ENCODE assay signal across 16 cellular contexts in genomic region chr22:23897320-23897719, GRCh38. TPM values are rescaled to one million over a fixed set of nuclear protein-coding genes. Genes with fewer than 3 reads are reported as not detected.
DNase-seq lines count a peak whose midpoint lies in the region; ATAC-seq and TF ChIP-seq lines count a peak whose summit lies in the region.
"Had no signal": no experiment of that assay in that cellular context is flagged by ENCODE, and none has a peak within 500 bp of the region (broad histone marks: within the 10 kb centered on the region; RNA-seq: fewer than 3 reads in every experiment).

No MANE protein-coding gene starts in this region.

- peaks cover 0 to 29% (median 15%) of the 10 kb centered on the region in 4 donors for H3K4me1 ChIP-seq in sigmoid colon

- no peak for TF ChIP-seq POLR2A in sigmoid colon (IDR thresholded peaks at IDR 0.05)

- H3K27ac ChIP-seq in RWPE1, result peak overlapping the region; percentile 96
- H3K27ac ChIP-seq in sigmoid colon, result no peak overlapping the region
- H3K27ac ChIP-seq: cardiac muscle cell, hepatocyte, parathyroid adenoma, upper lobe of right lung had no signal

- no peak overlapping the region for H3K4me3 ChIP-seq in sigmoid colon
- H3K4me3 ChIP-seq: cardiac muscle cell, hepatocyte, skin epidermis, upper lobe of right lung had no signal

- DNase-seq in activated T-cell treated with anti-CD3 and anti-CD28 coated beads, Interleukin-2, amount 50 U/mL, for 4 hours, result no peak
- DNase-seq in activated T-cell treated with anti-CD3 and anti-CD28 coated beads, Interleukin-2, amount 50 U/mL, for 1 hour, result no peak
- DNase-seq in RWPE1 (ENCODE audit: low spot score) (no peak), sigmoid colon (peak; percentile 41), DMS114 treated with DMSO at 0.1 percent for 48 hours (lab: John Stamatoyannopoulos, UW; ENCODE audit: unreplicated experiment) (no peak), DMS153 treated with DMSO at 0.1 percent for 48 hours (lab: John Stamatoyannopoulos, UW; ENCODE audit: unreplicated experiment) (no peak)
- no peak for DNase-seq in central memory CD8-positive, alpha-beta T cell (ENCODE audit: low spot score in 2 of 2)
- DNase-seq: activated effector memory CD4-positive, alpha-beta T cell treated with anti-CD3 and anti-CD28 coated beads, Interleukin-2, amount 50 U/mL, for 16 hours; effector memory CD8-positive, alpha-beta T cell; NCI-H1105; upper lobe of right lung had no signal

- TF ChIP-seq EP300 in sigmoid colon (IDR thresholded peaks at IDR 0.05), result no peak

- intact Hi-C loops in sigmoid colon (cut with DNase I), result no loop called here

- TF ChIP-seq CTCF in RWPE1 (conservative IDR thresholded peaks at IDR 0.05; ENCODE audit: low read depth) (no peak), sigmoid colon (IDR thresholded peaks at IDR 0.05) (no peak)

- no peaks in the 10 kb centered on the region for H3K27me3 Mint-ChIP-seq in activated T-cell treated with anti-CD3 and anti-CD28 coated beads, Interleukin-2, amount 50 U/mL, for 4 hours (ENCODE audit: low read depth)
- H3K27me3 Mint-ChIP-seq in central memory CD8-positive, alpha-beta T cell, result no peaks in the 10 kb centered on the region
- H3K27me3 Mint-ChIP-seq: effector memory CD8-positive, alpha-beta T cell had no signal

- H3K4me3 Mint-ChIP-seq in activated T-cell treated with anti-CD3 and anti-CD28 coated beads, Interleukin-2, amount 50 U/mL, for 4 hours, result peak overlapping the region; percentile 53
- peak overlapping the region; percentile 29 for H3K4me3 Mint-ChIP-seq in central memory CD8-positive, alpha-beta T cell

- no peaks in the 10 kb centered on the region for H3K9me3 ChIP-seq in sigmoid colon
- H3K9me3 ChIP-seq: upper lobe of right lung had no signal

- H3K4me1 Mint-ChIP-seq in activated T-cell treated with anti-CD3 and anti-CD28 coated beads, Interleukin-2, amount 50 U/mL, for 4 hours (ENCODE audit: low read depth), result peaks cover 20% of the 10 kb centered on the region
- H3K4me1 Mint-ChIP-seq in central memory CD8-positive, alpha-beta T cell, result peaks cover 35% of the 10 kb centered on the region

- ATAC-seq in activated T-cell treated with anti-CD3 and anti-CD28 coated beads, Interleukin-2, amount 50 U/mL, for 4 hours, result no peak
- no peak for ATAC-seq in central memory CD8-positive, alpha-beta T cell (replicated peaks; ENCODE audit: extremely low read depth, poor library complexity, severe bottlenecking)
- no peak for ATAC-seq in HG03159 (IDR thresholded peaks at IDR 0.05; ENCODE audit: unreplicated experiment)
- ATAC-seq: effector memory CD8-positive, alpha-beta T cell; upper lobe of right lung had no signal

- POLR2A ChIA-PET in RWPE1 (lab: Yijun Ruan, JAX; ENCODE audit: low non-redundant PET), result no interaction called here

- CTCF ChIA-PET in RWPE1 (lab: Yijun Ruan, JAX), result no interaction called here

- H3K27ac Mint-ChIP-seq in central memory CD8-positive, alpha-beta T cell (ENCODE audit: low read depth), result no peak overlapping the region
- H3K27ac Mint-ChIP-seq: effector memory CD8-positive, alpha-beta T cell had no signal

- H3K27me3 ChIP-seq in sigmoid colon, result no peaks in the 10 kb centered on the region
- H3K27me3 ChIP-seq: cardiac muscle cell, hepatocyte, upper lobe of right lung had no signal

- H3K9me3 Mint-ChIP-seq in activated T-cell treated with anti-CD3 and anti-CD28 coated beads, Interleukin-2, amount 50 U/mL, for 4 hours, result no peaks in the 10 kb centered on the region
- no peaks in the 10 kb centered on the region for H3K9me3 Mint-ChIP-seq in central memory CD8-positive, alpha-beta T cell
- H3K9me3 Mint-ChIP-seq: effector memory CD8-positive, alpha-beta T cell had no signal

- H3K36me3 ChIP-seq in sigmoid colon, result peaks cover 0 to 19% (median 4%) of the 10 kb centered on the region in 4 donors

- WGBS in sigmoid colon, 2 donors, result 92 to 93% methylated on average over 3 of the region's 3 CpGs

- peaks cover 25% of the 10 kb centered on the region for H3K36me3 Mint-ChIP-seq in activated T-cell treated with anti-CD3 and anti-CD28 coated beads, Interleukin-2, amount 50 U/mL, for 4 hours (ENCODE audit: insufficient read depth)
- H3K36me3 Mint-ChIP-seq in central memory CD8-positive, alpha-beta T cell (ENCODE audit: insufficient read depth), result peaks cover 16% of the 10 kb centered on the region

RNA-seq across cellular contexts. Expression of gene MIF, which starts 3.1 kb away (rescaled TPM):
- 1,000 to 10,000 TPM; 1,069 to 1,172 (median 1,160) TPM for total RNA-seq in activated T-cell treated with anti-CD3 and anti-CD28 coated beads, Interleukin-2, amount 50 U/mL, for 4 hours
- total RNA-seq in sigmoid colon, result 100 to 1,000 TPM; 159 to 296 (median 216) TPM
- 100 to 1,000 TPM; 333 to 684 (median 353) TPM for polyA plus RNA-seq in sigmoid colon

RNA-seq across cellular contexts. Expression of gene SLC2A11, which starts 39.6 kb away (rescaled TPM):
- total RNA-seq in activated T-cell treated with anti-CD3 and anti-CD28 coated beads, Interleukin-2, amount 50 U/mL, for 4 hours, result 1 to 10 TPM; 2.0 to 3.3 (median 2.4) TPM
- 10 to 100 TPM; 13.8 to 23.5 (median 16.4) TPM for total RNA-seq in sigmoid colon
- polyA plus RNA-seq in sigmoid colon, result 10 to 100 TPM in 1 of 3 donors, 1 to 10 TPM in 2; 4.8 to 12.5 (median 5.5) TPM

RNA-seq across cellular contexts. Expression of gene DERL3, which starts 58.5 kb away (rescaled TPM):
- total RNA-seq in activated T-cell treated with anti-CD3 and anti-CD28 coated beads, Interleukin-2, amount 50 U/mL, for 4 hours, result 1 to 10 TPM; 5.7 to 7.1 (median 6.9) TPM
- total RNA-seq in sigmoid colon, result under 1 TPM in 2 of 4 donors, not detected in 2; 0.28 to 0.36 TPM
- polyA plus RNA-seq in sigmoid colon, result 10 to 100 TPM in 1 of 3 donors, 1 to 10 TPM in 2; 1.8 to 18.3 (median 5.1) TPM

Comparison
In these comparisons a context has a peak if more than half of its experiments do, and no peak if none do; other contexts are left out.
1. RNA of gene DERL3, which starts 58.5 kb away (total RNA-seq): 5.7 to 7.1 TPM in activated T-cell treated with anti-CD3 and anti-CD28 coated beads, Interleukin-2, amount 50 U/mL, for 4 hours; 0.28 to 0.36 TPM in sigmoid colon; every median in the first group is over 4 times any median in the second.